ENCODE assay signal across 8 cellular contexts in the genomic region with DNA sequence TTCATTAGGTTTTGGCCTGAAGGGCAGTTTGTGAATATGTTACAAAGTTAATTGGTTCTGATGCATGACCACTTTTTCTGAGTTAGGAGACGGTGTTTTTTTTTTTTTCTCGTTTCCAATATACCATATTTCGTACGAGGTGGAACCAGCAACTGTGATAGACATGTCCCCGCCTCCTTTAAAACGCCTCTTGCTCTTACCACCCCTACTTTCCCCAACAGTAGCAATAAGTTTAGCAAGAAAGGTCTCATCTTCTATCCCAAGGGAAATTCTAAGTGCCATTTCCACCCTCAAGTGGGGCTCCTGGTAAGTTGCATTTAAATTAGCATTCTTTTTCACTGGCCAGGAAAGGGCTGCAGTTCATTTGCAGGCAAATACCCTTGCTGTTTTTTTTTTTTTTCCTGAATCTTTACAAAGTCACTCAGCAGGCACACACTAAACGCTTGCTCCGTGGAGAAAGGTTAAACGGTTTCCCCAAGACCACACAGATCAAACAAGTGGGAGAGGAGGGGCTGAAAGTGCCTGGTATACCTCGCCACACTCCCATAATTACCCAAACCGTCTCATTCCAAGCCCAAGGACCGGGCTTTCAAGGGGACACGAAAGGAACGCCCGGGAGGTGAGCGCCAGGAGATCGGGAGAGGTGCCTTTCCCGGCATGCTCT. TPM values are rescaled to one million over a fixed set of nuclear protein-coding genes. Genes with fewer than 3 reads are reported as not detected.
A peak's percentile ranks its signal among the peaks of the same experiment; 100 is the strongest.
DNase-seq lines count a peak whose midpoint lies in the region; ATAC-seq and TF ChIP-seq lines count a peak whose summit lies in the region.

No MANE protein-coding gene starts in this region.

- H3K36me3 ChIP-seq in heart left ventricle, result no peaks in the 10 kb centered on the region
- no peaks in the 10 kb centered on the region for H3K36me3 ChIP-seq in iPS-15b (ENCODE audit: control insufficient read depth, insufficient read depth, low read length)
- no peaks in the 10 kb centered on the region for H3K36me3 ChIP-seq in spleen

- H3K4me1 ChIP-seq in heart left ventricle (peaks cover 0 to 19% (median 11%) of the 10 kb centered on the region in 12 donors), iPS-15b (ENCODE audit: control insufficient read depth, insufficient read depth, low read length) (peaks cover 5% of the 10 kb centered on the region), spleen (peaks cover 0 to 24% (median 9%) of the 10 kb centered on the region in 6 donors)

- no peak overlapping the region for H3K27ac Mint-ChIP-seq in activated CD4-positive, alpha-beta memory T cell treated with anti-CD3 and anti-CD28 coated beads for 36 hours

- peaks cover 0 to 15% (median 3%) of the 10 kb centered on the region in 12 donors for H3K9me3 ChIP-seq in heart left ventricle
- no peaks in the 10 kb centered on the region for H3K9me3 ChIP-seq in iPS-15b (ENCODE audit: control insufficient read depth, insufficient read depth, low read length)
- peaks cover 0 to 16% (median 14%) of the 10 kb centered on the region in 8 donors for H3K9me3 ChIP-seq in spleen

- H3K27me3 Mint-ChIP-seq in activated CD4-positive, alpha-beta memory T cell treated with anti-CD3 and anti-CD28 coated beads for 36 hours, result no peaks in the 10 kb centered on the region

- WGBS in heart left ventricle, 4 donors, result 21 to 28% (median 22%) methylated on average over 18 of the region's 18 CpGs
- WGBS in spleen, 5 donors, result 20 to 26% (median 25%) methylated on average over 18 of the region's 18 CpGs

- POLR2A ChIA-PET in activated CD4-positive, alpha-beta memory T cell treated with anti-CD3 and anti-CD28 coated beads for 36 hours (lab: Charles Lee), result interaction anchor here (1.0 to 1.1 kb wide), 2 partner anchors 15 to 39 kb away, joined by 4 to 6 read pairs; partner anchors contain the start of gene MGA

- H3K4me3 ChIP-seq in heart left ventricle, result peak overlapping the region; percentile 34 to 71 (median 56)
- H3K4me3 ChIP-seq in iPS-15b (ENCODE audit: low read depth, low read length), result peak overlapping the region; percentile 59
- H3K4me3 ChIP-seq in spleen, result peak overlapping the region; percentile 50 to 84 (median 57)

- H3K9ac ChIP-seq in iPS-15b (ENCODE audit: low read depth, low read length), result peak overlapping the region; percentile 65

- CTCF ChIA-PET in activated CD4-positive, alpha-beta memory T cell treated with anti-CD3 and anti-CD28 coated beads for 36 hours (lab: Charles Lee), result interaction anchor here (1.2 to 1.8 kb wide), 2 partner anchors 19 to 40 kb away, joined by 4 to 7 read pairs; partner anchors contain the start of gene MGA

- DNase-seq in heart left ventricle, result no peak
- no peak for DNase-seq in left cardiac atrium
- no peak for DNase-seq in activated CD4-positive, alpha-beta memory T cell treated with anti-CD3 and anti-CD28 coated beads for 36 hours
- DNase-seq in spleen, result no peak
- DNase-seq in NCI-H1105 (lab: John Stamatoyannopoulos, UW), result no peak
- no peak for DNase-seq in GM19240 (ENCODE audit: insufficient read length, low spot score)
- no peak for DNase-seq in occipital lobe (lab: John Stamatoyannopoulos, UW)

- intact Hi-C loops in heart left ventricle (cut with DNase I), result loop anchor here in 1 of 10 donors (5.0 kb wide), 1 partner anchor 42 kb away; the partner anchor contains the start of gene MGA
- intact Hi-C loops in left cardiac atrium (cut with DNase I), result no loop called here
- intact Hi-C loops in activated CD4-positive, alpha-beta memory T cell treated with anti-CD3 and anti-CD28 coated beads for 36 hours (cut with micrococcal nuclease), result loop anchor here (1.0 to 5.0 kb wide), 4 partner anchors 40 to 154 kb away; partner anchors contain the start of genes MAPKBP1, MGA and TYRO3
- intact Hi-C loops in spleen (cut with DNase I; ENCODE audit: low total_unique reads), result no loop called here

- peak overlapping the region; percentile 5 to 90 (median 66) for H3K27ac ChIP-seq in heart left ventricle
- H3K27ac ChIP-seq in spleen, result peak overlapping the region in 7 of 8 donors; percentile 70 to 84 (median 74)

- H3K27me3 ChIP-seq in heart left ventricle (no peaks in the 10 kb centered on the region), iPS-15b (ENCODE audit: control insufficient read depth, insufficient read depth, low read length) (peaks cover 15% of the 10 kb centered on the region), spleen (replicated peaks in 1 of 7) (peaks cover 0 to 10% (median 0%) of the 10 kb centered on the region in 7 donors)

- ATAC-seq in heart left ventricle (no peak), left cardiac atrium (no peak)

- no peak for TF ChIP-seq POLR2A in heart left ventricle (IDR thresholded peaks at IDR 0.05)
- no peak for TF ChIP-seq POLR2A in spleen (IDR thresholded peaks at IDR 0.05)

- H3K9me3 Mint-ChIP-seq in activated CD4-positive, alpha-beta memory T cell treated with anti-CD3 and anti-CD28 coated beads for 36 hours, result peaks cover 10% of the 10 kb centered on the region

- TF ChIP-seq CTCF in heart left ventricle (IDR thresholded peaks at IDR 0.05) (no peak), spleen (IDR thresholded peaks at IDR 0.05 in 8 of 11, conservative IDR thresholded peaks at IDR 0.05 in 3 of 11) (no peak)

- H3K4me3 Mint-ChIP-seq in activated CD4-positive, alpha-beta memory T cell treated with anti-CD3 and anti-CD28 coated beads for 36 hours, result peak overlapping the region; percentile 76

- H3K4me1 Mint-ChIP-seq in activated CD4-positive, alpha-beta memory T cell treated with anti-CD3 and anti-CD28 coated beads for 36 hours (ENCODE audit: low read depth), result peaks cover 16% of the 10 kb centered on the region

- H3K36me3 Mint-ChIP-seq in activated CD4-positive, alpha-beta memory T cell treated with anti-CD3 and anti-CD28 coated beads for 36 hours, result peaks cover 2% of the 10 kb centered on the region

RNA-seq across cellular contexts. Expression of gene MGA, which starts 39.5 kb away (rescaled TPM):
- total RNA-seq in heart left ventricle (10 to 100 TPM; 23.1 to 58.7 (median 37.2) TPM), left cardiac atrium (10 to 100 TPM; 31.6 to 32.0 TPM), spleen (10 to 100 TPM; 38.5 to 67.7 (median 54.8) TPM), occipital lobe (112 TPM)
- polyA plus RNA-seq in heart left ventricle (1 to 10 TPM; 5.3 to 5.5 TPM), spleen (1 to 10 TPM; 2.7 to 4.0 (median 3.2) TPM)
- total RNA-seq in activated CD4-positive, alpha-beta memory T cell treated with anti-CD3 and anti-CD28 coated beads for 36 hours, result 10 to 100 TPM; 29.6 to 31.4 TPM
